In genomic region chr3:108221403-108221802, GRCh38 we compare ENCODE assay signal across 8 cellular contexts. TPM values are rescaled to one million over a fixed set of nuclear protein-coding genes. Genes with fewer than 3 reads are reported as not detected.
DNase-seq lines count a peak whose midpoint lies in the region; ATAC-seq and TF ChIP-seq lines count a peak whose summit lies in the region.

No MANE protein-coding gene starts in this region.

- peaks cover 0 to 1% (median 0%) of the 10 kb centered on the region in 8 donors for H3K9me3 Mint-ChIP-seq in CD4-positive, alpha-beta memory T cell
- no peaks in the 10 kb centered on the region for H3K9me3 Mint-ChIP-seq in neural progenitor cell

- no peak overlapping the region for H2AFZ ChIP-seq in neural progenitor cell (replicated peaks)

- H3K27ac ChIP-seq in CD4-positive, alpha-beta memory T cell (ENCODE audit: low read depth, low read length): peak overlapping the region; percentile 95
- peak overlapping the region; percentile 91 for H3K27ac ChIP-seq in effector memory CD4-positive, alpha-beta T cell (ENCODE audit: insufficient read depth, low read length, poor library complexity, severe bottlenecking)
- no peak overlapping the region for H3K27ac ChIP-seq in neural progenitor cell

- H3K9me3 ChIP-seq in CD4-positive, alpha-beta memory T cell (ENCODE audit: control insufficient read depth in 1 of 2, low read length in 2 of 2): no peaks in the 10 kb centered on the region
- H3K9me3 ChIP-seq in effector memory CD4-positive, alpha-beta T cell (ENCODE audit: control insufficient read depth, low read length): no peaks in the 10 kb centered on the region
- no peaks in the 10 kb centered on the region for H3K9me3 ChIP-seq in neural progenitor cell (ENCODE audit: low read depth)

- ATAC-seq in GM19467 (IDR thresholded peaks at IDR 0.05; ENCODE audit: unreplicated experiment) (no peak), GM21619 (IDR thresholded peaks at IDR 0.05; ENCODE audit: unreplicated experiment) (no peak)

- H3F3A ChIP-seq in neural progenitor cell (ENCODE audit: low read depth): peaks cover 38% of the 10 kb centered on the region

- peak in 1 of 5 donors; percentile 18 for DNase-seq in CD4-positive, alpha-beta memory T cell
- DNase-seq in NAMALWA (ENCODE audit: low spot score) (peak; percentile 40), neural progenitor cell (ENCODE audit: low spot score) (peak; percentile 12), LoVo (ENCODE audit: low spot score) (no peak), NCI-H1105 treated with DMSO at 0.1 percent for 48 hours (lab: John Stamatoyannopoulos, UW) (no peak)
- DNase-seq in effector memory CD4-positive, alpha-beta T cell: no peak

- H3K27ac Mint-ChIP-seq in CD4-positive, alpha-beta memory T cell: peak overlapping the region; percentile 100
- H3K27ac Mint-ChIP-seq in neural progenitor cell: peak overlapping the region; percentile 99

- peak overlapping the region; percentile 66 to 91 for H3K4me3 ChIP-seq in CD4-positive, alpha-beta memory T cell (ENCODE audit: low read length in 2 of 2)
- H3K4me3 ChIP-seq in effector memory CD4-positive, alpha-beta T cell (ENCODE audit: insufficient read depth, low read depth, low read length, poor library complexity, severe bottlenecking): peak overlapping the region; percentile 77
- H3K4me3 ChIP-seq in neural progenitor cell: peak overlapping the region; percentile 71

- no peaks in the 10 kb centered on the region for H3K36me3 ChIP-seq in CD4-positive, alpha-beta memory T cell (ENCODE audit: insufficient read depth, low read length)
- no peaks in the 10 kb centered on the region for H3K36me3 ChIP-seq in effector memory CD4-positive, alpha-beta T cell (ENCODE audit: control insufficient read depth, insufficient read depth, low read length)
- peaks cover 5% of the 10 kb centered on the region for H3K36me3 ChIP-seq in neural progenitor cell

- no peaks in the 10 kb centered on the region for H4K20me1 ChIP-seq in neural progenitor cell (ENCODE audit: low read depth)

- H3K27me3 Mint-ChIP-seq in CD4-positive, alpha-beta memory T cell: peaks cover 0 to 1% of the 10 kb centered on the region in 2 donors
- no peaks in the 10 kb centered on the region for H3K27me3 Mint-ChIP-seq in neural progenitor cell (ENCODE audit: insufficient read depth, low read depth)

- H3K36me3 Mint-ChIP-seq in CD4-positive, alpha-beta memory T cell: peaks cover 7 to 25% of the 10 kb centered on the region in 2 donors
- H3K36me3 Mint-ChIP-seq in neural progenitor cell: peaks cover 8% of the 10 kb centered on the region

- POLR2A ChIA-PET in CD4-positive, alpha-beta memory T cell (lab: Charles Lee; ENCODE audit: partially characterized antibody): interaction anchor here (0.7 to 6.1 kb wide), 10 partner anchors 10 to 382 kb away, joined by 3 to 133 read pairs (median 5); partner anchors contain the start of genes CD47 and DZIP3

- CTCF ChIA-PET in CD4-positive, alpha-beta memory T cell (lab: Charles Lee; ENCODE audit: partially characterized antibody): interaction anchor here (0.6 to 0.8 kb wide), 2 partner anchors 92 to 442 kb away, joined by 3 to 5 read pairs; no protein-coding TSS in a partner anchor

- intact Hi-C loops in CD4-positive, alpha-beta memory T cell (cut with micrococcal nuclease): loop anchor here (5.0 kb wide), 4 partner anchors 71 to 1586 kb away; no protein-coding TSS in a partner anchor

- H3K27me3 ChIP-seq in CD4-positive, alpha-beta memory T cell (ENCODE audit: insufficient read depth, low read length): no peaks in the 10 kb centered on the region
- no peaks in the 10 kb centered on the region for H3K27me3 ChIP-seq in effector memory CD4-positive, alpha-beta T cell (replicated peaks; ENCODE audit: control insufficient read depth, insufficient read depth, low read length, poor library complexity, severe bottlenecking)
- no peaks in the 10 kb centered on the region for H3K27me3 ChIP-seq in neural progenitor cell

- H3K4me3 Mint-ChIP-seq in CD4-positive, alpha-beta memory T cell: peak overlapping the region; percentile 95 to 99 (median 98)
- H3K4me3 Mint-ChIP-seq in neural progenitor cell: peak overlapping the region; percentile 99

- peaks cover 49% of the 10 kb centered on the region for H3K4me1 ChIP-seq in CD4-positive, alpha-beta memory T cell (ENCODE audit: insufficient read depth, low read length)
- peaks cover 19% of the 10 kb centered on the region for H3K4me1 ChIP-seq in effector memory CD4-positive, alpha-beta T cell (ENCODE audit: control insufficient read depth, insufficient read depth, low read length, poor library complexity, severe bottlenecking)
- peaks cover 45% of the 10 kb centered on the region for H3K4me1 ChIP-seq in neural progenitor cell

- H3K4me2 ChIP-seq in neural progenitor cell: peak overlapping the region; percentile 83

- H3K4me1 Mint-ChIP-seq in CD4-positive, alpha-beta memory T cell: peaks cover 43 to 65% (median 52%) of the 10 kb centered on the region in 4 donors
- peaks cover 51% of the 10 kb centered on the region for H3K4me1 Mint-ChIP-seq in neural progenitor cell

- H3K79me2 ChIP-seq in neural progenitor cell (ENCODE audit: low read depth): peaks cover 30% of the 10 kb centered on the region

- H3K9ac ChIP-seq in neural progenitor cell: peak overlapping the region; percentile 65

- no peak for TF ChIP-seq CTCF in neural progenitor cell (IDR thresholded peaks at IDR 0.05)

RNA-seq across cellular contexts. Expression of gene IFT57, which starts 0.8 kb away (rescaled TPM):
- 10 to 100 TPM; 24.1 to 26.1 TPM for total RNA-seq in CD4-positive, alpha-beta memory T cell
- polyA plus RNA-seq in CD4-positive, alpha-beta memory T cell: 10 to 100 TPM; 50.9 to 55.2 TPM
- total RNA-seq in neural progenitor cell (ENCODE audit: low replicate concordance): 65.6 and 90.5 TPM in 2 replicates

Comparison
In these comparisons a context has a peak if more than half of its experiments do, and no peak if none do; other contexts are left out.
1. DNase-seq: peak in NAMALWA (single experiment) and neural progenitor cell (single experiment); none in effector memory CD4-positive, alpha-beta T cell (0 of 3), LoVo (single experiment) and NCI-H1105 treated with DMSO at 0.1 percent for 48 hours (single experiment).
2. Peak in every context shown above with its lines, with median percentiles within 50 percentile points of each other: H3K4me3 ChIP-seq.